In genomic region chr6:11364971-11365397, GRCh38 we compare ENCODE assay signal across 11 cellular contexts.
DNase-seq lines count a peak whose midpoint lies in the region; ATAC-seq and TF ChIP-seq lines count a peak whose summit lies in the region.
"Had no signal": no experiment of that assay in that cellular context is flagged by ENCODE, and none has a peak within 500 bp of the region (broad histone marks: within the 10 kb centered on the region; RNA-seq: fewer than 3 reads in every experiment).

No MANE protein-coding gene starts in this region.

- intact Hi-C loops in aorta (cut with DNase I), result loop anchor here in 1 of 2 donors (5.0 kb wide), 2 partner anchors 42 to 133 kb away; partner anchors contain the start of gene NEDD9

- no peak for ATAC-seq in activated naive CD4-positive, alpha-beta T cell treated with anti-CD3 and anti-CD28 coated beads, Interleukin-2, amount 50 U/mL, for 72 hours
- ATAC-seq in aorta (ENCODE audit: low FRiP score) (peak; percentile 64), GM18511 (IDR thresholded peaks at IDR 0.05; ENCODE audit: unreplicated experiment) (no peak), HG03108 (IDR thresholded peaks at IDR 0.05; ENCODE audit: unreplicated experiment) (no peak)

- WGBS in aorta, 2 donors, result 59 to 78% methylated on average over 5 of the region's 5 CpGs

- no peaks in the 10 kb centered on the region for H3K9me3 ChIP-seq in aorta (ENCODE audit: control insufficient read depth, low read length)

- peaks cover 21 to 23% of the 10 kb centered on the region in 2 donors for H3K9me3 Mint-ChIP-seq in activated naive CD4-positive, alpha-beta T cell treated with anti-CD3 and anti-CD28 coated beads, Interleukin-2, amount 50 U/mL, for 72 hours
- peaks cover 2% of the 10 kb centered on the region for H3K9me3 Mint-ChIP-seq in nephron

- no peak overlapping the region for H3K4me3 Mint-ChIP-seq in nephron

- TF ChIP-seq CTCF in fibroblast of mammary gland (conservative IDR thresholded peaks at IDR 0.05; ENCODE audit: control insufficient read depth, insufficient read depth, low read depth, low read length) (no peak), nephron (IDR thresholded peaks at IDR 0.05; ENCODE audit: unreplicated experiment in 3 of 3) (no peak)

- H3K27ac ChIP-seq in aorta (ENCODE audit: low read depth in 1 of 2, low read length in 2 of 2), result peak overlapping the region in 1 of 2 donors; percentile 72

- H3K4me1 ChIP-seq in aorta (ENCODE audit: control insufficient read depth in 1 of 2, insufficient read depth in 2 of 2, low read length in 2 of 2), result peaks cover 0 to 2% of the 10 kb centered on the region in 2 donors

- peaks cover 26 to 31% of the 10 kb centered on the region in 2 donors for H3K36me3 Mint-ChIP-seq in activated naive CD4-positive, alpha-beta T cell treated with anti-CD3 and anti-CD28 coated beads, Interleukin-2, amount 50 U/mL, for 72 hours
- no peaks in the 10 kb centered on the region for H3K36me3 Mint-ChIP-seq in nephron (ENCODE audit: low read depth)

- peak overlapping the region; percentile 19 to 62 for H3K27ac Mint-ChIP-seq in activated naive CD4-positive, alpha-beta T cell treated with anti-CD3 and anti-CD28 coated beads, Interleukin-2, amount 50 U/mL, for 72 hours
- peak overlapping the region; percentile 63 to 98 (median 77) for H3K27ac Mint-ChIP-seq in nephron

- no peak for DNase-seq in activated naive CD4-positive, alpha-beta T cell treated with anti-CD3 and anti-CD28 coated beads, Interleukin-2, amount 50 U/mL, for 72 hours (ENCODE audit: low spot score in 2 of 2)
- no peak for DNase-seq in activated naive CD4-positive, alpha-beta T cell (lab: John Stamatoyannopoulos, UW)
- DNase-seq in fibroblast of mammary gland (ENCODE audit: low read depth) (peak; percentile 86), aorta (no peak), NCI-H187 (lab: John Stamatoyannopoulos, UW) (no peak)
- DNase-seq: cerebellar nuclear complex, NCI-H2107, RPMI8226 had no signal

- no peaks in the 10 kb centered on the region for H3K36me3 ChIP-seq in aorta (ENCODE audit: control insufficient read depth in 1 of 2, insufficient read depth in 2 of 2, low read length in 1 of 2)

- no peaks in the 10 kb centered on the region for H3K27me3 ChIP-seq in aorta (ENCODE audit: control insufficient read depth in 1 of 2, insufficient read depth in 2 of 2, low read length in 1 of 2)

- H3K4me1 Mint-ChIP-seq in nephron, result peaks cover 23% of the 10 kb centered on the region

- H3K27me3 Mint-ChIP-seq in nephron (ENCODE audit: low read depth), result no peaks in the 10 kb centered on the region

- H3K4me3 ChIP-seq in fibroblast of mammary gland (ENCODE audit: control insufficient read depth, low read depth, low read length) (no peak overlapping the region), aorta (ENCODE audit: low read length in 2 of 2) (no peak overlapping the region)
